In genomic region chr1:6496360-6496704, GRCh38 we compare ENCODE assay signal across 8 cellular contexts. TPM values are rescaled to one million over a fixed set of nuclear protein-coding genes. Genes with fewer than 3 reads are reported as not detected.
DNase-seq lines count a peak whose midpoint lies in the region; ATAC-seq and TF ChIP-seq lines count a peak whose summit lies in the region.

No MANE protein-coding gene starts in this region.

- WGBS in esophagus muscularis mucosa, result 30% methylated on average over 13 of the region's 13 CpGs

- peaks cover 31% of the 10 kb centered on the region for H3K4me1 Mint-ChIP-seq in CD8-positive, alpha-beta T cell (ENCODE audit: low read depth)
- peaks cover 20% of the 10 kb centered on the region for H3K4me1 Mint-ChIP-seq in neural crest cell

- TF ChIP-seq EP300 in esophagus muscularis mucosa (IDR thresholded peaks at IDR 0.05), result no peak

- ATAC-seq in CD8-positive, alpha-beta T cell, result no peak
- no peak for ATAC-seq in HG02588 (IDR thresholded peaks at IDR 0.05; ENCODE audit: unreplicated experiment)
- ATAC-seq in GM18873 (IDR thresholded peaks at IDR 0.05; ENCODE audit: low FRiP score, unreplicated experiment), result no peak

- H3K36me3 Mint-ChIP-seq in CD8-positive, alpha-beta T cell, result no peaks in the 10 kb centered on the region
- no peaks in the 10 kb centered on the region for H3K36me3 Mint-ChIP-seq in neural crest cell (ENCODE audit: low read depth)

- H3K9me3 Mint-ChIP-seq in CD8-positive, alpha-beta T cell, result no peaks in the 10 kb centered on the region
- H3K9me3 Mint-ChIP-seq in neural crest cell, result no peaks in the 10 kb centered on the region

- H3K4me3 Mint-ChIP-seq in CD8-positive, alpha-beta T cell, result peak overlapping the region; percentile 71
- peak overlapping the region; percentile 88 for H3K4me3 Mint-ChIP-seq in neural crest cell

- no peak overlapping the region for H3K9ac ChIP-seq in SK-N-MC (ENCODE audit: insufficient read length)

- no peak overlapping the region for H3K27ac Mint-ChIP-seq in CD8-positive, alpha-beta T cell
- H3K27ac Mint-ChIP-seq in neural crest cell (ENCODE audit: unreplicated experiment), result no peak overlapping the region

- CTCF ChIA-PET in CD8-positive, alpha-beta T cell (lab: Charles Lee), result interaction anchor here (0.8 to 1.6 kb wide), 4 partner anchors 9 to 59 kb away, joined by 3 to 7 read pairs (median 3); partner anchors contain the start of genes NOL9 and TAS1R1

- H3K4me3 ChIP-seq in CD8-positive, alpha-beta T cell (ENCODE audit: low read depth, low read length), result no peak overlapping the region
- H3K4me3 ChIP-seq in SK-N-MC (peak overlapping the region; percentile 75; the same call in 1 of the 2 replicates), esophagus muscularis mucosa (peak overlapping the region; percentile 59 to 70 (median 66))

- TF ChIP-seq POLR2A in esophagus muscularis mucosa (IDR thresholded peaks at IDR 0.05; ENCODE audit: low read depth), result no peak

- POLR2A ChIA-PET in CD8-positive, alpha-beta T cell (lab: Charles Lee), result no interaction called here

- no peak overlapping the region for H3K27ac ChIP-seq in CD8-positive, alpha-beta T cell (ENCODE audit: low read depth, low read length)
- H3K27ac ChIP-seq in SK-N-MC (no peak overlapping the region), esophagus muscularis mucosa (replicated peaks in 1 of 4) (peak overlapping the region; percentile 39 to 73 (median 70))

- peaks cover 38% of the 10 kb centered on the region for H3K4me1 ChIP-seq in CD8-positive, alpha-beta T cell (ENCODE audit: insufficient read depth, low read length)
- H3K4me1 ChIP-seq in esophagus muscularis mucosa, result peaks cover 37 to 50% (median 47%) of the 10 kb centered on the region in 4 donors

- no peaks in the 10 kb centered on the region for H3K36me3 ChIP-seq in CD8-positive, alpha-beta T cell (ENCODE audit: insufficient read depth, low read length)
- H3K36me3 ChIP-seq in SK-N-MC (ENCODE audit: insufficient read depth, low read length) (no peaks in the 10 kb centered on the region), esophagus muscularis mucosa (no peaks in the 10 kb centered on the region)

- intact Hi-C loops in CD8-positive, alpha-beta T cell (cut with DNase I, micrococcal nuclease), result no loop called here
- intact Hi-C loops in esophagus muscularis mucosa (cut with DNase I), result no loop called here

- no peak for TF ChIP-seq CTCF in CD8-positive, alpha-beta T cell (IDR thresholded peaks at IDR 0.05)
- no peak for TF ChIP-seq CTCF in esophagus muscularis mucosa (IDR thresholded peaks at IDR 0.05)
- no peak for TF ChIP-seq CTCF in neural crest cell (conservative IDR thresholded peaks at IDR 0.05)

- no peaks in the 10 kb centered on the region for H3K27me3 Mint-ChIP-seq in CD8-positive, alpha-beta T cell (ENCODE audit: low read depth)
- H3K27me3 Mint-ChIP-seq in neural crest cell (ENCODE audit: low read depth), result peaks cover 5% of the 10 kb centered on the region

- H3K27me3 ChIP-seq in CD8-positive, alpha-beta T cell (ENCODE audit: insufficient read depth, low read length), result no peaks in the 10 kb centered on the region
- peaks cover 0 to 8% (median 0%) of the 10 kb centered on the region in 4 donors for H3K27me3 ChIP-seq in esophagus muscularis mucosa

- H3K9me3 ChIP-seq in CD8-positive, alpha-beta T cell (ENCODE audit: low read length), result no peaks in the 10 kb centered on the region
- no peaks in the 10 kb centered on the region for H3K9me3 ChIP-seq in SK-N-MC (ENCODE audit: low read depth, low read length)
- H3K9me3 ChIP-seq in esophagus muscularis mucosa, result no peaks in the 10 kb centered on the region

- DNase-seq in CD8-positive, alpha-beta T cell, result no peak
- no peak for DNase-seq in SK-N-MC (ENCODE audit: low read depth, low spot score)
- no peak for DNase-seq in esophagus muscularis mucosa (ENCODE audit: extremely low spot score)
- DNase-seq in neural crest cell (ENCODE audit: low read depth, low spot score), result no peak
- DNase-seq in globus pallidus (ENCODE audit: low spot score), result no peak
- DNase-seq in iPS-NIHi11 (ENCODE audit: low spot score), result no peak

RNA-seq across cellular contexts. Expression of gene PLEKHG5, which starts 4.9 kb away (rescaled TPM):
- total RNA-seq in CD8-positive, alpha-beta T cell, result 1 to 10 TPM; 4.0 to 5.0 TPM
- total RNA-seq in esophagus muscularis mucosa (10 to 100 TPM in 2 of 4 donors, 1 to 10 TPM in 2; 5.8 to 18.1 (median 12.0) TPM), neural crest cell (28.9 and 31.7 TPM in 2 replicates)

RNA-seq across cellular contexts. Expression of gene TNFRSF25, which starts 30.4 kb away (rescaled TPM):
- total RNA-seq in CD8-positive, alpha-beta T cell, result 100 to 1,000 TPM; 178 to 185 TPM
- 1 to 10 TPM; 2.5 to 9.1 (median 9.1) TPM for total RNA-seq in esophagus muscularis mucosa
- total RNA-seq in neural crest cell, result 23.4 and 26.1 TPM in 2 replicates

RNA-seq across cellular contexts. Expression of gene NOL9, which starts 58.0 kb away (rescaled TPM):
- 10 to 100 TPM; 67.9 to 71.8 TPM for total RNA-seq in CD8-positive, alpha-beta T cell
- total RNA-seq in esophagus muscularis mucosa (10 to 100 TPM; 16.6 to 25.0 (median 21.1) TPM), neural crest cell (47.2 and 52.4 TPM in 2 replicates)

RNA-seq across cellular contexts. Expression of gene TAS1R1, which starts 58.8 kb away (rescaled TPM):
- not detected for total RNA-seq in CD8-positive, alpha-beta T cell
- total RNA-seq in esophagus muscularis mucosa (not detected), neural crest cell (not detected in 2 replicates)

Comparison
In these comparisons a context has a peak if more than half of its experiments do, and no peak if none do; other contexts are left out.
1. H3K27ac ChIP-seq: peak in esophagus muscularis mucosa (4 of 4); none in CD8-positive, alpha-beta T cell (single experiment) and SK-N-MC (single experiment).